8 cellular contexts compared by ENCODE assay signal in genomic region chr5:135578685-135579341, GRCh38. TPM values are rescaled to one million over a fixed set of nuclear protein-coding genes. Genes with fewer than 3 reads are reported as not detected.
A peak's percentile ranks its signal among the peaks of the same experiment; 100 is the strongest.
DNase-seq lines count a peak whose midpoint lies in the region; ATAC-seq lines count a peak whose summit lies in the region.

TSS of gene CXCL14 (minus strand) at chr5:135578991. CDS start at chr5:135578778, 213 bp downstream.

- H3K27me3 Mint-ChIP-seq in activated naive CD4-positive, alpha-beta T cell treated with anti-CD3 and anti-CD28 coated beads for 36 hours (ENCODE audit: low read depth), result peaks cover 42% of the 10 kb centered on the region

- no peaks in the 10 kb centered on the region for H3K9me3 Mint-ChIP-seq in activated naive CD4-positive, alpha-beta T cell treated with anti-CD3 and anti-CD28 coated beads for 36 hours

- H3K4me3 Mint-ChIP-seq in activated naive CD4-positive, alpha-beta T cell treated with anti-CD3 and anti-CD28 coated beads for 36 hours, result no peak within 1 kb of the TSS

- no peak within 1 kb of the TSS for H3K27ac ChIP-seq in skeletal muscle tissue (ENCODE audit: low read depth, low read length)

- H3K4me3 ChIP-seq in skeletal muscle tissue (ENCODE audit: low read length in 3 of 3), result peak within 1 kb of the TSS; percentile 58 to 66 (median 65)

- H3K27ac Mint-ChIP-seq in activated naive CD4-positive, alpha-beta T cell treated with anti-CD3 and anti-CD28 coated beads for 36 hours, result no peak within 1 kb of the TSS

- peaks cover 4% of the 10 kb centered on the region for H3K4me1 Mint-ChIP-seq in activated naive CD4-positive, alpha-beta T cell treated with anti-CD3 and anti-CD28 coated beads for 36 hours (ENCODE audit: low read depth)

- H3K36me3 Mint-ChIP-seq in activated naive CD4-positive, alpha-beta T cell treated with anti-CD3 and anti-CD28 coated beads for 36 hours (ENCODE audit: low read depth), result no peaks in the 10 kb centered on the region

- CTCF ChIA-PET in activated naive CD4-positive, alpha-beta T cell treated with anti-CD3 and anti-CD28 coated beads for 36 hours (lab: Charles Lee), result interaction anchor here (4.2 kb wide), 1 partner anchor 13 kb away, joined by 19 read pairs; no protein-coding TSS in a partner anchor

- H3K36me3 ChIP-seq in skeletal muscle tissue (ENCODE audit: control insufficient read depth in 3 of 3, insufficient read depth in 3 of 3, low read length in 3 of 3), result peaks cover 0 to 3% (median 2%) of the 10 kb centered on the region in 3 donors

- H3K9me3 ChIP-seq in skeletal muscle tissue (ENCODE audit: control insufficient read depth in 3 of 3, low read length in 3 of 3), result no peaks in the 10 kb centered on the region

- DNase-seq in activated naive CD4-positive, alpha-beta T cell treated with anti-CD3 and anti-CD28 coated beads for 36 hours, result peak; percentile 66
- DNase-seq in activated naive CD4-positive, alpha-beta T cell treated with anti-CD3 and anti-CD28 coated beads, Interleukin-2, amount 50 U/mL, for 16 hours, result no peak
- peak; percentile 86 for DNase-seq in amniotic epithelial cell (ENCODE audit: low read depth)
- DNase-seq in hypothalamus (lab: John Stamatoyannopoulos, UW), result peak in 27 of 51 donors; percentile 10 to 63 (median 36)
- DNase-seq in midbrain (lab: John Stamatoyannopoulos, UW), result no peak
- DNase-seq in mucosa of gallbladder (ENCODE audit: low spot score), result no peak

- no peak for ATAC-seq in HG02678 (IDR thresholded peaks at IDR 0.05; ENCODE audit: unreplicated experiment)

- peak within 1 kb of the TSS; percentile 45 to 56 (median 47) for H3K9ac ChIP-seq in skeletal muscle tissue (ENCODE audit: low read depth in 1 of 3, low read length in 3 of 3)

- intact Hi-C loops in activated naive CD4-positive, alpha-beta T cell treated with anti-CD3 and anti-CD28 coated beads for 36 hours (cut with micrococcal nuclease), result no loop called here

- peaks cover 0 to 7% (median 4%) of the 10 kb centered on the region in 3 donors for H3K4me1 ChIP-seq in skeletal muscle tissue (ENCODE audit: control insufficient read depth in 3 of 3, insufficient read depth in 3 of 3, low read length in 3 of 3)

- H3K27me3 ChIP-seq in skeletal muscle tissue (ENCODE audit: control insufficient read depth in 3 of 3, insufficient read depth in 3 of 3, low read length in 3 of 3), result peaks cover 47 to 57% (median 53%) of the 10 kb centered on the region in 3 donors

RNA-seq across cellular contexts. Expression of gene CXCL14, which starts in this region (rescaled TPM):
- total RNA-seq in activated naive CD4-positive, alpha-beta T cell treated with anti-CD3 and anti-CD28 coated beads for 36 hours, result not detected
- total RNA-seq in skeletal muscle tissue (19.8 TPM), mucosa of gallbladder (4.7 TPM)

Comparison
In these comparisons a context has a peak if more than half of its experiments do, and no peak if none do; other contexts are left out.
1. Peak in DNase-seq in activated naive CD4-positive, alpha-beta T cell treated with anti-CD3 and anti-CD28 coated beads for 36 hours; RNA of the gene not detected or under 1 TPM.
2. DNase-seq: peak in amniotic epithelial cell (single experiment) and hypothalamus (27 of 51); none in activated naive CD4-positive, alpha-beta T cell treated with anti-CD3 and anti-CD28 coated beads, Interleukin-2, amount 50 U/mL, for 16 hours (single experiment), midbrain (single experiment) and mucosa of gallbladder (single experiment).